24 cellular contexts compared by ENCODE assay signal in the genomic region with DNA sequence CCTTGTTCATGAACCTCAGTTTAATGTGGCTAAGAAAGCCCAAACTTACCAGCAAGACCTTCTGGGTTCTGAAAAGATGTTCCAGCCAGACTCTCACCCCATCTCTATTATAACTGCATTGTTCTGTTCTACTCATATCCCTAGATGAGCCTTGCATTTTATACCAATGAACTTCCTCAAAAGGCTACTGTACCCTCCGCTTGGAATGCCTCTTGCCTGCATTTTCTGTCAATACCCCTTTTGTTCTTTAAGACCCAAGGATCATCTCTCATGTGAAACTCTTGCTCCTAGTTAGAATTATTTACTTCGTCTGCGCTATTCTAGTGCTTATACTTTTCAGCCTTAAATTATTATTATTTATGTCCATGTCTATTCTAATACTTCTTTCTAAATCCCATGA.
DNase-seq lines count a peak whose midpoint lies in the region; ATAC-seq and TF ChIP-seq lines count a peak whose summit lies in the region.
"Had no signal": no experiment of that assay in that cellular context is flagged by ENCODE, and none has a peak within 500 bp of the region (broad histone marks: within the 10 kb centered on the region; RNA-seq: fewer than 3 reads in every experiment).

No MANE protein-coding gene starts in this region.

- peak overlapping the region; percentile 97 for H3K27ac ChIP-seq in neural progenitor cell
- H3K27ac ChIP-seq: 22Rv1; A549; BLaER1 treated with 17β-estradiol and CSF1 and Interleukin-3, amounts not matched to agents 10 nM and 100 nM; C4-2B had no signal

- no peaks in the 10 kb centered on the region for H3K36me3 ChIP-seq in neural progenitor cell
- H3K36me3 ChIP-seq: BLaER1 treated with 17β-estradiol and CSF1 and Interleukin-3, amounts not matched to agents 10 nM and 100 nM had no signal

- DNase-seq in COLO829 (ENCODE audit: low spot score) (peak; percentile 63), SK-MEL-5 (ENCODE audit: low read depth, low spot score) (peak; percentile 92), foreskin melanocyte (peak; percentile 91), neural progenitor cell (ENCODE audit: low spot score) (no peak), type B pancreatic cell (ENCODE audit: extremely low spot score, unreplicated experiment) (no peak)
- DNase-seq: AML-193; CD4-positive, alpha-beta T cell; CD8-positive, alpha-beta T cell; COR-L47; DMS 273 treated with DMSO at 0.1 percent for 48 hours; DMS153; DMS53; DMS79; DND-41; EL; GDM1 had no signal

- peaks cover 79% of the 10 kb centered on the region for H3K4me1 ChIP-seq in neural progenitor cell
- H3K4me1 ChIP-seq: A549 had no signal

- in situ Hi-C loops in SK-MEL-5 (cut with HindIII; ENCODE audit: low pct_unique_long_range_greater_than_20kb, low sequenced_read_pairs): no loop called here

- H3K27ac Mint-ChIP-seq in neural progenitor cell (no peak overlapping the region), type B pancreatic cell (no peak overlapping the region)
- H3K27ac Mint-ChIP-seq: B cell; CD4-positive, alpha-beta T cell; CD8-positive, alpha-beta T cell had no signal

- peaks cover 63% of the 10 kb centered on the region for H3F3A ChIP-seq in neural progenitor cell (ENCODE audit: low read depth)

- H3K4me1 Mint-ChIP-seq in neural progenitor cell (peaks cover 61% of the 10 kb centered on the region), type B pancreatic cell (ENCODE audit: unreplicated experiment) (peaks cover 10% of the 10 kb centered on the region)

- no peaks in the 10 kb centered on the region for H3K27me3 ChIP-seq in neural progenitor cell

- no peak overlapping the region for H2AFZ ChIP-seq in neural progenitor cell (replicated peaks)

- H3K4me3 Mint-ChIP-seq in neural progenitor cell (no peak overlapping the region), type B pancreatic cell (no peak overlapping the region)
- H3K4me3 Mint-ChIP-seq: B cell; CD4-positive, alpha-beta T cell; CD8-positive, alpha-beta T cell had no signal

- H3K36me3 Mint-ChIP-seq in neural progenitor cell (no peaks in the 10 kb centered on the region), type B pancreatic cell (no peaks in the 10 kb centered on the region)
- H3K36me3 Mint-ChIP-seq: CD8-positive, alpha-beta T cell had no signal

- no peaks in the 10 kb centered on the region for H4K20me1 ChIP-seq in neural progenitor cell (ENCODE audit: low read depth)
- H4K20me1 ChIP-seq: BLaER1 treated with 17β-estradiol and CSF1 and Interleukin-3, amounts not matched to agents 10 nM and 100 nM had no signal

- H3K9ac ChIP-seq in neural progenitor cell: no peak overlapping the region
- H3K9ac ChIP-seq: BLaER1 treated with 17β-estradiol and CSF1 and Interleukin-3, amounts not matched to agents 10 nM and 100 nM had no signal

- peak overlapping the region; percentile 73 for H3K4me2 ChIP-seq in neural progenitor cell
- H3K4me2 ChIP-seq: A549; BLaER1 treated with 17β-estradiol and CSF1 and Interleukin-3, amounts not matched to agents 10 nM and 100 nM had no signal

- H3K79me2 ChIP-seq in neural progenitor cell (ENCODE audit: low read depth): peaks cover 27% of the 10 kb centered on the region

- H3K27me3 Mint-ChIP-seq in neural progenitor cell (ENCODE audit: insufficient read depth, low read depth): peaks cover 4% of the 10 kb centered on the region
- peaks cover 43% of the 10 kb centered on the region for H3K27me3 Mint-ChIP-seq in type B pancreatic cell
- H3K27me3 Mint-ChIP-seq: CD4-positive, alpha-beta T cell had no signal

- TF ChIP-seq CTCF in neural progenitor cell (IDR thresholded peaks at IDR 0.05) (no peak), type B pancreatic cell (conservative IDR thresholded peaks at IDR 0.05) (no peak)

- H3K4me3 ChIP-seq in neural progenitor cell: no peak overlapping the region
- H3K4me3 ChIP-seq: A549; BLaER1 treated with 17β-estradiol and CSF1 and Interleukin-3, amounts not matched to agents 10 nM and 100 nM; GM12878 had no signal

- ATAC-seq in SK-N-SH treated with all-trans-retinoic acid at 6 μM for 48 hours: no peak
- ATAC-seq in GM21423 (IDR thresholded peaks at IDR 0.05; ENCODE audit: unreplicated experiment): no peak
- ATAC-seq: A549; CD8-positive, alpha-beta T cell; GM12878 had no signal

- H3K9me3 Mint-ChIP-seq in neural progenitor cell (no peaks in the 10 kb centered on the region), type B pancreatic cell (no peaks in the 10 kb centered on the region)
- H3K9me3 Mint-ChIP-seq: CD4-positive, alpha-beta T cell; CD8-positive, alpha-beta T cell had no signal

- no peaks in the 10 kb centered on the region for H3K9me3 ChIP-seq in neural progenitor cell (ENCODE audit: low read depth)
- H3K9me3 ChIP-seq: A549; BLaER1 treated with 17β-estradiol and CSF1 and Interleukin-3, amounts not matched to agents 10 nM and 100 nM had no signal

TF ChIP-seq in SK-N-SH treated with all-trans-retinoic acid at 6 μM for 48 hours, 23 proteins besides CTCF, POLR2A, EP300 and RAD21:
- TF ChIP-seq ZNF8 (CRISPR knock-in tag; IDR thresholded peaks at IDR 0.05) (no peak), SNAI2 (CRISPR knock-in tag; IDR thresholded peaks at IDR 0.05) (no peak), BACH2 (CRISPR knock-in tag; IDR thresholded peaks at IDR 0.05; ENCODE audit: borderline replicate concordance) (no peak), ZNF565 (CRISPR knock-in tag; conservative IDR thresholded peaks at IDR 0.05; ENCODE audit: low read depth) (no peak), GLIS3 (CRISPR knock-in tag; IDR thresholded peaks at IDR 0.05) (no peak), PATZ1 (CRISPR knock-in tag; IDR thresholded peaks at IDR 0.05; ENCODE audit: borderline replicate concordance) (no peak), TCF4 (CRISPR knock-in tag; IDR thresholded peaks at IDR 0.05; ENCODE audit: borderline replicate concordance) (no peak), ZFP30 (CRISPR knock-in tag; IDR thresholded peaks at IDR 0.05) (no peak), TSHZ2 (CRISPR knock-in tag; IDR thresholded peaks at IDR 0.05) (no peak), RARB (CRISPR knock-in tag; IDR thresholded peaks at IDR 0.05) (no peak), TOX (CRISPR knock-in tag; IDR thresholded peaks at IDR 0.05; ENCODE audit: borderline replicate concordance) (no peak), ZNF70 (CRISPR knock-in tag; IDR thresholded peaks at IDR 0.05) (no peak), OSR1 (CRISPR knock-in tag; IDR thresholded peaks at IDR 0.05) (no peak)

Comparison
In these comparisons a context has a peak if more than half of its experiments do, and no peak if none do; other contexts are left out.
1. DNase-seq: peak in COLO829 (single experiment), SK-MEL-5 (single experiment) and foreskin melanocyte (single experiment); none in neural progenitor cell (single experiment) and type B pancreatic cell (single experiment).